10 cellular contexts compared by ENCODE assay signal in the genomic region with DNA sequence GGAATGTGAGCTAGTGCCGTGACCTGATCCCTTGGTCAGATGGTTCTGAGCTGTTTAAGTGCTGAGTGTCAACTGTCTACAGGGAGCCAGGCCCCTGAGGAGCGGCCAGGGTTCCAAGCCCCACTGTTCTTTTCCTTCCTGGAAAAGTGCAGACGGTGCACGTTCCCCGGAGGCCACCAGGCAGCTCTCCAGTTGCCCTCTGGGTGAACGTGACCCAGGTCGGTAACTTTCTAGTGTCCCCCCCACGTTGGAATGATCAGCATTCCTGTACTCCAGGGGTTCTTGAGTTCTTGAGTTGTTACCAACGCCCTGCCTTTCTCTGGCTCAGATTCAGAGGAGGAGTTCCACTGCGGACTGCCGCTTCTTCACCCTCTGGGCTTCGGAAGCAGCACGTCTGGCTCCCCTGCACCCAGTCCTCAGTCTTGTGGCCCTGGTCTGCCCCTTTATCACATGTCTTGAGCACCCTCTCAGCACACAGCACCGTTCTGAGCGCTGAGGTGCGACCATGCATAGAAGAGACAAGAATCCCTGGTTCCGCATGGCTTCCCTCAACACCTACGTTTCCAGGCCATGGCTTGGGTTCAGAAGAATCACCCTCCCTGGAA.
A peak's percentile ranks its signal among the peaks of the same experiment; 100 is the strongest.
DNase-seq lines count a peak whose midpoint lies in the region; ATAC-seq and TF ChIP-seq lines count a peak whose summit lies in the region.
"Had no signal": no experiment of that assay in that cellular context is flagged by ENCODE, and none has a peak within 500 bp of the region (broad histone marks: within the 10 kb centered on the region; RNA-seq: fewer than 3 reads in every experiment).

No MANE protein-coding gene starts in this region.

- H3K27me3 ChIP-seq in right lobe of liver (no peaks in the 10 kb centered on the region), tibial artery (no peaks in the 10 kb centered on the region)

- H3K36me3 ChIP-seq in right lobe of liver: no peaks in the 10 kb centered on the region
- H3K36me3 ChIP-seq in tibial artery: peaks cover 0 to 11% (median 0%) of the 10 kb centered on the region in 3 donors

- TF ChIP-seq RAD21 in Ishikawa (IDR thresholded peaks at IDR 0.05; ENCODE audit: low read depth): peak; percentile 33; the same call in 1 of the 2 replicates

- H3K4me3 ChIP-seq in choroid plexus epithelial cell (ENCODE audit: low read depth, low read length) (no peak overlapping the region), right lobe of liver (no peak overlapping the region), tibial artery (no peak overlapping the region)

- peak; percentile 4 for TF ChIP-seq CTCF in choroid plexus epithelial cell (conservative IDR thresholded peaks at IDR 0.05; ENCODE audit: low read depth, low read length)
- TF ChIP-seq CTCF in right lobe of liver (IDR thresholded peaks at IDR 0.05): no peak
- no peak for TF ChIP-seq CTCF in tibial artery (IDR thresholded peaks at IDR 0.05)

- H3K27ac ChIP-seq in right lobe of liver (peak overlapping the region in 1 of 3 donors; percentile 57), tibial artery (peak overlapping the region; percentile 38 to 42)

- peak; percentile 99 for TF ChIP-seq EP300 in Ishikawa (IDR thresholded peaks at IDR 0.05; ENCODE audit: borderline replicate concordance)

- WGBS in right lobe of liver (ENCODE audit: insufficient coverage, low coverage, low lambda C conversion rate, missing lambda C conversion rate): 83% methylated on average over 6 of the region's 18 CpGs

- peak; percentile 96 for DNase-seq in choroid plexus epithelial cell (ENCODE audit: low read depth)
- DNase-seq in right lobe of liver: peak in 1 of 3 donors; percentile 75
- DNase-seq in tibial artery: peak; percentile 62 to 86
- DNase-seq in NCI-H146 treated with DMSO at 0.1 percent for 48 hours (lab: John Stamatoyannopoulos, UW; ENCODE audit: unreplicated experiment): no peak
- DNase-seq: glutamatergic neuron; naive thymus-derived CD8-positive, alpha-beta T cell; stimulated activated CD4-positive, alpha-beta T cell treated with anti-CD3 and anti-CD28 coated beads, Interleukin-4, amount 100 ng/mL, for 24 hours had no signal

- TF ChIP-seq POLR2A in right lobe of liver (IDR thresholded peaks at IDR 0.05): no peak

- intact Hi-C loops in right lobe of liver (cut with DNase I) (no loop called here), tibial artery (cut with DNase I; ENCODE audit: low total_unique reads) (no loop called here)

- H3K4me1 ChIP-seq in right lobe of liver (peaks cover 0 to 24% (median 14%) of the 10 kb centered on the region in 4 donors), tibial artery (peaks cover 0 to 39% (median 24%) of the 10 kb centered on the region in 4 donors)

- no peaks in the 10 kb centered on the region for H3K9me3 ChIP-seq in right lobe of liver
- no peaks in the 10 kb centered on the region for H3K9me3 ChIP-seq in tibial artery

- ATAC-seq in right lobe of liver (peak; percentile 56 to 79 (median 69)), HG03469 (IDR thresholded peaks at IDR 0.05; ENCODE audit: unreplicated experiment) (no peak), HG03442 (IDR thresholded peaks at IDR 0.05; ENCODE audit: unreplicated experiment) (no peak)
- ATAC-seq: naive thymus-derived CD8-positive, alpha-beta T cell had no signal

TF ChIP-seq in Ishikawa, 13 proteins besides CTCF, POLR2A, EP300 and RAD21:
- TF ChIP-seq, protein P1, sequence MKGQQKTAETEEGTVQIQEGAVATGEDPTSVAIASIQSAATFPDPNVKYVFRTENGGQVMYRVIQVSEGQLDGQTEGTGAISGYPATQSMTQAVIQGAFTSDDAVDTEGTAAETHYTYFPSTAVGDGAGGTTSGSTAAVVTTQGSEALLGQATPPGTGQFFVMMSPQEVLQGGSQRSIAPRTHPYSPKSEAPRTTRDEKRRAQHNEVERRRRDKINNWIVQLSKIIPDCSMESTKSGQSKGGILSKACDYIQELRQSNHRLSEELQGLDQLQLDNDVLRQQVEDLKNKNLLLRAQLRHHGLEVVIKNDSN (IDR thresholded peaks at IDR 0.05): peak; percentile 54; the same call in 1 of the 2 replicates
- TF ChIP-seq TAF1 (IDR thresholded peaks at IDR 0.05; ENCODE audit: low read depth) (peak; percentile 41; the same call in 1 of the 2 replicates), TCF12 (IDR thresholded peaks at IDR 0.05; ENCODE audit: low read depth) (peak; percentile 99), CEBPB (IDR thresholded peaks at IDR 0.05) (peak; percentile 65; the same call in 1 of the 2 replicates), TEAD4 (IDR thresholded peaks at IDR 0.05) (peak; percentile 99), NFIC (IDR thresholded peaks at IDR 0.05) (peak; percentile 98), CREB1 (IDR thresholded peaks at IDR 0.05; ENCODE audit: low read depth) (no peak), ZBTB7A (IDR thresholded peaks at IDR 0.05; ENCODE audit: low read depth) (no peak; the same call in 1 of the 2 replicates), EGR1 (IDR thresholded peaks at IDR 0.05) (no peak), FOXM1 (IDR thresholded peaks at IDR 0.05; ENCODE audit: borderline replicate concordance, low read depth) (peak; percentile 98), YY1 (IDR thresholded peaks at IDR 0.05; ENCODE audit: low read depth) (peak; percentile 74)
- TF ChIP-seq, protein P2, sequence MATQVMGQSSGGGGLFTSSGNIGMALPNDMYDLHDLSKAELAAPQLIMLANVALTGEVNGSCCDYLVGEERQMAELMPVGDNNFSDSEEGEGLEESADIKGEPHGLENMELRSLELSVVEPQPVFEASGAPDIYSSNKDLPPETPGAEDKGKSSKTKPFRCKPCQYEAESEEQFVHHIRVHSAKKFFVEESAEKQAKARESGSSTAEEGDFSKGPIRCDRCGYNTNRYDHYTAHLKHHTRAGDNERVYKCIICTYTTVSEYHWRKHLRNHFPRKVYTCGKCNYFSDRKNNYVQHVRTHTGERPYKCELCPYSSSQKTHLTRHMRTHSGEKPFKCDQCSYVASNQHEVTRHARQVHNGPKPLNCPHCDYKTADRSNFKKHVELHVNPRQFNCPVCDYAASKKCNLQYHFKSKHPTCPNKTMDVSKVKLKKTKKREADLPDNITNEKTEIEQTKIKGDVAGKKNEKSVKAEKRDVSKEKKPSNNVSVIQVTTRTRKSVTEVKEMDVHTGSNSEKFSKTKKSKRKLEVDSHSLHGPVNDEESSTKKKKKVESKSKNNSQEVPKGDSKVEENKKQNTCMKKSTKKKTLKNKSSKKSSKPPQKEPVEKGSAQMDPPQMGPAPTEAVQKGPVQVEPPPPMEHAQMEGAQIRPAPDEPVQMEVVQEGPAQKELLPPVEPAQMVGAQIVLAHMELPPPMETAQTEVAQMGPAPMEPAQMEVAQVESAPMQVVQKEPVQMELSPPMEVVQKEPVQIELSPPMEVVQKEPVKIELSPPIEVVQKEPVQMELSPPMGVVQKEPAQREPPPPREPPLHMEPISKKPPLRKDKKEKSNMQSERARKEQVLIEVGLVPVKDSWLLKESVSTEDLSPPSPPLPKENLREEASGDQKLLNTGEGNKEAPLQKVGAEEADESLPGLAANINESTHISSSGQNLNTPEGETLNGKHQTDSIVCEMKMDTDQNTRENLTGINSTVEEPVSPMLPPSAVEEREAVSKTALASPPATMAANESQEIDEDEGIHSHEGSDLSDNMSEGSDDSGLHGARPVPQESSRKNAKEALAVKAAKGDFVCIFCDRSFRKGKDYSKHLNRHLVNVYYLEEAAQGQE (IDR thresholded peaks at IDR 0.05; ENCODE audit: low read depth): peak; percentile 13; the same call in 1 of the 2 replicates
- TF ChIP-seq, protein P3, sequence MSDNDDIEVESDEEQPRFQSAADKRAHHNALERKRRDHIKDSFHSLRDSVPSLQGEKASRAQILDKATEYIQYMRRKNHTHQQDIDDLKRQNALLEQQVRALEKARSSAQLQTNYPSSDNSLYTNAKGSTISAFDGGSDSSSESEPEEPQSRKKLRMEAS (IDR thresholded peaks at IDR 0.05): peak; percentile 89

Comparison
In these comparisons a context has a peak if more than half of its experiments do, and no peak if none do; other contexts are left out.
1. ATAC-seq: peak in right lobe of liver (4 of 4); none in HG03469 (single experiment) and HG03442 (single experiment).